18 cellular contexts compared by ENCODE assay signal in the genomic region with DNA sequence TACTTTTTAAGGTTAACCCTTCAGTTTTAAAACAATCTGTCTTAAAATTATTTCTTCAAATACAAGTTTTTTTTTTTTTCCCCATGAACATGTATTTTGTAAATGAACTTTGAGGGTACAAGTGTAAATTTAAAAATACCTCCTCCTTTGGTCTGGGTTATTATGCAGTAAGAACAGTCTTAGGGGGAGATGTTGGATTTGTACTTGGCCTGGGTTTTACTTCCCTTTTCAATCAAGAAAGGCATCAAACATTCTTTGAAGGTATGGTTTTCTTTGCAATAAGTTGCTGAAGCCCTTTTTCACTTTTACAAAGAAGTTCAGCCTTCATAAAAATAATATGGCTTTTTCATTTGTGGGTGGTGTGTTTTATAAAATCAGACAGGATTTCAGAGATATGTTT. TPM values are rescaled to one million over a fixed set of nuclear protein-coding genes. Genes with fewer than 3 reads are reported as not detected.
DNase-seq lines count a peak whose midpoint lies in the region; ATAC-seq, FAIRE-seq and TF ChIP-seq lines count a peak whose summit lies in the region.
"Had no signal": no experiment of that assay in that cellular context is flagged by ENCODE, and none has a peak within 500 bp of the region (broad histone marks: within the 10 kb centered on the region; RNA-seq: fewer than 3 reads in every experiment).

No MANE protein-coding gene starts in this region.

- CTCF ChIA-PET in GM12878 (lab: Yijun Ruan, JAX): interaction anchor here (1.0 to 1.8 kb wide), 5 partner anchors 9 to 213 kb away, joined by 3 to 5 read pairs (median 3); a partner anchor contains a TSS

- H3K27me3 ChIP-seq in GM12878 (replicated peaks in 1 of 2; ENCODE audit: control insufficient read depth in 2 of 2, insufficient read depth in 2 of 2, low read length in 1 of 2) (no peaks in the 10 kb centered on the region), upper lobe of right lung (no peaks in the 10 kb centered on the region), Karpas-422 (ENCODE audit: low read length) (no peaks in the 10 kb centered on the region)

- DNase-seq in GM18507 (ENCODE audit: extremely low spot score, insufficient read length, low read depth) (no peak), GM12878 (ENCODE audit: low read depth, low spot score) (no peak), upper lobe of right lung (no peak), Karpas-422 (no peak)
- DNase-seq: AML-193; CD4-positive, CD25-positive, alpha-beta regulatory T cell; DMS79; NCI-H1105 treated with DMSO at 0.1 percent for 48 hours; NCI-H187; NCI-H748 treated with DMSO at 0.1 percent for 48 hours; SIG-M5; T-helper 17 cell had no signal

- TF ChIP-seq RAD21 in GM12878 (IDR thresholded peaks at IDR 0.05; ENCODE audit: insufficient read depth, low read depth, low read length): no peak

- H3K79me2 ChIP-seq in GM12878 (ENCODE audit: control insufficient read depth, insufficient read depth, low read length) (no peaks in the 10 kb centered on the region), Karpas-422 (ENCODE audit: low read length) (no peaks in the 10 kb centered on the region)

- H3K27ac ChIP-seq in GM12878 (ENCODE audit: control insufficient read depth, insufficient read depth) (no peak overlapping the region), upper lobe of right lung (no peak overlapping the region), Karpas-422 (ENCODE audit: low read length) (no peak overlapping the region)

- H3K4me2 ChIP-seq in GM12878 (ENCODE audit: control insufficient read depth, insufficient read depth) (no peak overlapping the region), Karpas-422 (ENCODE audit: low read depth, low read length, poor library complexity, severe bottlenecking) (no peak overlapping the region)

- no peaks in the 10 kb centered on the region for H3K9me2 ChIP-seq in Karpas-422 (replicated peaks; ENCODE audit: insufficient read depth, low read length)

- peaks cover 0 to 1% of the 10 kb centered on the region in 2 experiments; a peak in 1 of 4 replicates for H3K36me3 ChIP-seq in GM12878 (ENCODE audit: control insufficient read depth in 2 of 2, insufficient read depth in 2 of 2, low read length in 1 of 2)
- peaks cover 28% of the 10 kb centered on the region for H3K36me3 ChIP-seq in upper lobe of right lung
- peaks cover 30% of the 10 kb centered on the region for H3K36me3 ChIP-seq in Karpas-422 (ENCODE audit: insufficient read depth, low read length)

- FAIRE-seq in GM18507 (lab: Jason Lieb, UNC) (peak; percentile 73), GM12878 (lab: Jason Lieb, UNC) (no peak)
- FAIRE-seq: HTR-8/SVneo had no signal

- intact Hi-C loops in GM12878 (cut with micrococcal nuclease; ENCODE audit: unreplicated experiment): no loop called here
- intact Hi-C loops in upper lobe of right lung (cut with DNase I): no loop called here

- SMC1A ChIA-PET in GM12878 (lab: Charles Lee; ENCODE audit: uncharacterized antibody, unreplicated experiment): interaction anchor here (1.5 to 3.4 kb wide), 6 partner anchors 10 to 213 kb away, joined by 4 to 17 read pairs (median 11); a partner anchor contains a TSS

- in situ Hi-C loops in GM12878 (cut with MboI): loop anchor here (25.0 kb wide), 2 partner anchors 1105 to 1970 kb away; a partner anchor contains a TSS

- TF ChIP-seq POLR2A in GM12878 (IDR thresholded peaks at IDR 0.05; ENCODE audit: low read depth, low read length): no peak

- ATAC-seq in GM21367 (IDR thresholded peaks at IDR 0.05; ENCODE audit: unreplicated experiment) (peak; percentile 39), HG03378 (IDR thresholded peaks at IDR 0.05; ENCODE audit: unreplicated experiment) (peak; percentile 44), GM12878 (peak; percentile 74), upper lobe of right lung (no peak), GM19023 (IDR thresholded peaks at IDR 0.05; ENCODE audit: unreplicated experiment) (no peak)
- ATAC-seq: T-helper 17 cell had no signal

- TF ChIP-seq EP300 in GM12878 (IDR thresholded peaks at IDR 0.05; ENCODE audit: borderline replicate concordance in 1 of 2, control insufficient read depth in 1 of 2, low read depth in 2 of 2, low read length in 2 of 2): no peak

- H4K20me1 ChIP-seq in GM12878 (ENCODE audit: control insufficient read depth, insufficient read depth) (no peaks in the 10 kb centered on the region), Karpas-422 (ENCODE audit: insufficient read depth, low read depth, low read length) (no peaks in the 10 kb centered on the region)

- RAD21 ChIA-PET in GM12878 (lab: Charles Lee; ENCODE audit: unreplicated experiment): interaction anchor here (0.7 to 1.1 kb wide), 2 partner anchors 12 to 20 kb away, joined by 3 to 6 read pairs; a partner anchor contains a TSS

- H3K4me3 ChIP-seq in GM12878 (no peak overlapping the region), upper lobe of right lung (no peak overlapping the region), Karpas-422 (ENCODE audit: low read length) (no peak overlapping the region)

- BruUV-seq in GM12878 (replicated peaks; lab: Mats Ljungman, UMichigan): no TSS peak

- H3K9me3 ChIP-seq in GM12878 (replicated peaks; ENCODE audit: control insufficient read depth, insufficient read depth, low read length): no peaks in the 10 kb centered on the region
- H3K9me3 ChIP-seq in upper lobe of right lung: no peaks in the 10 kb centered on the region
- no peaks in the 10 kb centered on the region for H3K9me3 ChIP-seq in Karpas-422 (ENCODE audit: low read length)

- H3K4me1 ChIP-seq in GM12878 (ENCODE audit: control insufficient read depth, insufficient read depth, low read length): no peaks in the 10 kb centered on the region
- H3K4me1 ChIP-seq in upper lobe of right lung: no peaks in the 10 kb centered on the region
- H3K4me1 ChIP-seq in Karpas-422 (ENCODE audit: low read length): peaks cover 8% of the 10 kb centered on the region

- H2AFZ ChIP-seq in GM12878 (ENCODE audit: control insufficient read depth, low read depth, low read length) (no peak overlapping the region), Karpas-422 (ENCODE audit: low read length) (no peak overlapping the region)

- POLR2A ChIA-PET in GM12878 (lab: Charles Lee): interaction anchor here (1.0 to 1.9 kb wide), 4 partner anchors 9 to 22 kb away, joined by 3 to 4 read pairs (median 4); a partner anchor contains a TSS

- no peak for TF ChIP-seq CTCF in GM12878 (IDR thresholded peaks at IDR 0.05 in 2 of 3, conservative IDR thresholded peaks at IDR 0.05 in 1 of 3; ENCODE audit: control insufficient read depth in 2 of 3, extremely low read depth in 1 of 3, insufficient read depth in 1 of 3, low read depth in 3 of 3, low read length in 3 of 3)
- no peak for TF ChIP-seq CTCF in upper lobe of right lung (IDR thresholded peaks at IDR 0.05)

- no peak overlapping the region for H3K9ac ChIP-seq in GM12878 (ENCODE audit: control insufficient read depth, insufficient read depth, low read length)
- H3K9ac ChIP-seq in Karpas-422 (ENCODE audit: low read length): no peak overlapping the region

RNA-seq across cellular contexts. Expression of a gene that starts 20.5 kb away (rescaled TPM):
- 42.4 and 49.4 TPM in 2 replicates for total RNA-seq in GM12878 (2013; cell fraction: nucleolus; rRNA removed)
- 10.0 and 11.5 TPM in 2 replicates for total RNA-seq in GM12878 (2014; rRNA removed)
- 34.3 and 39.4 TPM in 2 replicates for total RNA-seq in GM12878 (2014; rRNA removed; fragmentation: Illumina TruSeq; extraction: Trizol)
- total RNA-seq in GM12878 (2021): 76.5 and 77.6 TPM in 2 replicates
- polyA plus RNA-seq in GM12878 (2011; ENCODE audit: low read depth): 24.9 TPM
- polyA plus RNA-seq in GM12878 (2011; rRNA removed): 10.6 and 15.9 TPM in 2 replicates
- polyA plus RNA-seq in GM12878 (2011; cell fraction: cytosol; rRNA removed): 8.4 and 13.0 TPM in 2 replicates
- 18.8 and 19.3 TPM in 2 replicates for polyA plus RNA-seq in GM12878 (2011; cell fraction: nucleus; rRNA removed)
- polyA plus RNA-seq in GM12878 (2012): 39.9 and 56.2 TPM in 2 replicates
- 60.3 and 80.9 TPM in 2 replicates for polyA plus RNA-seq in GM12878 (2014; fragmentation: Illumina TruSeq; extraction: Trizol)
- polyA plus RNA-seq in GM12878 (2014; fragmentation: Nextera tagmentation; extraction: Ambion mirVana): 10 to 100 TPM; 17.5 to 18.9 TPM
- 13.4 and 18.0 TPM in 2 replicates for polyA plus RNA-seq in GM12878 (2014; rRNA removed)
- polyA plus RNA-seq in GM12878 (2016; fragmentation: Nextera tagmentation; extraction: Ambion mirVana): 100 to 1,000 TPM; 102 to 107 TPM
- 11.1 and 16.1 TPM in 2 replicates for polyA minus RNA-seq in GM12878 (2011; rRNA and poly(A)+ RNA removed)
- polyA minus RNA-seq in GM12878 (2011; cell fraction: cytosol; rRNA and poly(A)+ RNA removed): 11.9 and 16.8 TPM in 2 replicates
- polyA minus RNA-seq in GM12878 (2011; cell fraction: nucleus; rRNA and poly(A)+ RNA removed): 25.1 and 40.5 TPM in 2 replicates
- total RNA-seq in upper lobe of right lung: 49.3 TPM
- 22.5 and 22.7 TPM in 2 replicates for total RNA-seq in Karpas-422 (2014; rRNA removed; shearing (Covaris generic); ENCODE audit: low replicate concordance)

RNA-seq across cellular contexts. Expression of a gene that starts 20.7 kb away (rescaled TPM):
- 1.9 and 2.7 TPM in 2 replicates for total RNA-seq in GM12878 (2013; cell fraction: nucleolus; rRNA removed)
- 2.0 and 2.7 TPM in 2 replicates for total RNA-seq in GM12878 (2014; rRNA removed)
- total RNA-seq in GM12878 (2014; rRNA removed; fragmentation: Illumina TruSeq; extraction: Trizol): 2.9 and 3.1 TPM in 2 replicates
- 1.8 TPM in 2 replicates for total RNA-seq in GM12878 (2021)
- polyA plus RNA-seq in GM12878 (2011; ENCODE audit: low read depth): 0.51 TPM
- 2.3 and 4.5 TPM in 2 replicates for polyA plus RNA-seq in GM12878 (2011; rRNA removed)
- 0.97 and 0.99 TPM in 2 replicates for polyA plus RNA-seq in GM12878 (2011; cell fraction: cytosol; rRNA removed)
- 0.51 and 0.87 TPM in 2 replicates for polyA plus RNA-seq in GM12878 (2011; cell fraction: nucleus; rRNA removed)
- polyA plus RNA-seq in GM12878 (2012): 0.89 and 1.4 TPM in 2 replicates
- polyA plus RNA-seq in GM12878 (2014; fragmentation: Illumina TruSeq; extraction: Trizol): 3.1 and 3.5 TPM in 2 replicates
- 1 to 10 TPM; 5.7 to 7.2 TPM for polyA plus RNA-seq in GM12878 (2014; fragmentation: Nextera tagmentation; extraction: Ambion mirVana)
- polyA plus RNA-seq in GM12878 (2014; rRNA removed): 1.9 and 2.6 TPM in 2 replicates
- 1 to 10 TPM; 3.7 to 4.6 TPM for polyA plus RNA-seq in GM12878 (2016; fragmentation: Nextera tagmentation; extraction: Ambion mirVana)
- 0.31 and 0.51 TPM in 2 replicates for polyA minus RNA-seq in GM12878 (2011; rRNA and poly(A)+ RNA removed)
- not detected in 2 replicates for polyA minus RNA-seq in GM12878 (2011; cell fraction: cytosol; rRNA and poly(A)+ RNA removed)
- 0.36 and 0.57 TPM in 2 replicates for polyA minus RNA-seq in GM12878 (2011; cell fraction: nucleus; rRNA and poly(A)+ RNA removed)
- 0.17 TPM for total RNA-seq in upper lobe of right lung
- total RNA-seq in Karpas-422 (2014; rRNA removed; shearing (Covaris generic); ENCODE audit: low replicate concordance): 0.52 and 0.69 TPM in 2 replicates

RNA-seq across cellular contexts. Expression of a gene that starts 31.2 kb away (rescaled TPM):
- total RNA-seq in GM12878 (2013; cell fraction: nucleolus; rRNA removed): not detected in 2 replicates
- total RNA-seq in GM12878 (2014; rRNA removed) (not detected in 2 replicates), GM12878 (2014; rRNA removed; fragmentation: Illumina TruSeq; extraction: Trizol) (not detected in 2 replicates), GM12878 (2021) (not detected in 2 replicates), upper lobe of right lung (1.9 TPM)
- polyA plus RNA-seq in GM12878 (2011; ENCODE audit: low read depth): not detected
- polyA plus RNA-seq in GM12878 (2011; rRNA removed) (not detected in 2 replicates), GM12878 (2014; fragmentation: Illumina TruSeq; extraction: Trizol) (not detected in 2 replicates), GM12878 (2014; fragmentation: Nextera tagmentation; extraction: Ambion mirVana) (under 1 TPM; 0.10 to 0.11 TPM), GM12878 (2014; rRNA removed) (not detected in 2 replicates), GM12878 (2016; fragmentation: Nextera tagmentation; extraction: Ambion mirVana) (under 1 TPM; 0.05 to 0.35 TPM)
- not detected in 2 replicates for polyA plus RNA-seq in GM12878 (2011; cell fraction: cytosol; rRNA removed)
- polyA plus RNA-seq in GM12878 (2011; cell fraction: nucleus; rRNA removed): not detected in 2 replicates
- 0.13 TPM in 1 of 2 replicates, not detected in the other for polyA plus RNA-seq in GM12878 (2012)
- polyA minus RNA-seq in GM12878 (2011; rRNA and poly(A)+ RNA removed): not detected in 2 replicates
- polyA minus RNA-seq in GM12878 (2011; cell fraction: cytosol; rRNA and poly(A)+ RNA removed): not detected in 2 replicates
- polyA minus RNA-seq in GM12878 (2011; cell fraction: nucleus; rRNA and poly(A)+ RNA removed): not detected in 2 replicates
- not detected in 2 replicates for total RNA-seq in Karpas-422 (2014; rRNA removed; shearing (Covaris generic); ENCODE audit: low replicate concordance)
- total RNA-seq: CD4-positive, CD25-positive, alpha-beta regulatory T cell; G401; H4; T-helper 17 cell had no signal

Comparison
In these comparisons a context has a peak if more than half of its experiments do, and no peak if none do; other contexts are left out.
1. ATAC-seq: peak in GM21367 (single experiment), HG03378 (single experiment) and GM12878 (single experiment); none in upper lobe of right lung (single experiment) and GM19023 (single experiment).